8 cellular contexts compared by ENCODE assay signal in genomic region chr13:19864018-19864338, GRCh38. TPM values are rescaled to one million over a fixed set of nuclear protein-coding genes. Genes with fewer than 3 reads are reported as not detected.
DNase-seq lines count a peak whose midpoint lies in the region; ATAC-seq and TF ChIP-seq lines count a peak whose summit lies in the region.

No MANE protein-coding gene starts in this region.

- DNase-seq in AG09309 (ENCODE audit: low read depth) (no peak), NCI-H82 (lab: John Stamatoyannopoulos, UW) (peak; percentile 87), fibroblast of mammary gland (ENCODE audit: low read depth) (peak; percentile 77), tibial nerve (ENCODE audit: low spot score in 2 of 2) (peak in 1 of 2 donors; percentile 30)
- peak; percentile 40 for DNase-seq in activated T-cell treated with anti-CD3 and anti-CD28 coated beads, Interleukin-2, amount 50 U/mL, for 4 hours

- ATAC-seq in GM18858 (IDR thresholded peaks at IDR 0.05; ENCODE audit: unreplicated experiment), result peak; percentile 21
- peak; percentile 22 for ATAC-seq in HG03045 (IDR thresholded peaks at IDR 0.05; ENCODE audit: unreplicated experiment)
- peak; percentile 12 to 22 for ATAC-seq in activated T-cell treated with anti-CD3 and anti-CD28 coated beads, Interleukin-2, amount 50 U/mL, for 4 hours

- H3K36me3 ChIP-seq in neural cell (ENCODE audit: insufficient read depth, low read length) (no peaks in the 10 kb centered on the region), tibial nerve (peaks cover 0 to 8% (median 0%) of the 10 kb centered on the region in 3 donors)

- H3K9me3 Mint-ChIP-seq in activated T-cell treated with anti-CD3 and anti-CD28 coated beads, Interleukin-2, amount 50 U/mL, for 4 hours, result no peaks in the 10 kb centered on the region

- H2AFZ ChIP-seq in neural cell (ENCODE audit: low read depth, low read length), result no peak overlapping the region

- peaks cover 0 to 35% (median 7%) of the 10 kb centered on the region in 4 donors for H3K4me1 ChIP-seq in tibial nerve

- H3K9ac ChIP-seq in neural cell (ENCODE audit: low read length), result peak overlapping the region; percentile 82

- H3F3A ChIP-seq in neural cell (ENCODE audit: insufficient read depth, low read length, poor library complexity, severe bottlenecking), result no peaks in the 10 kb centered on the region

- TF ChIP-seq EP300 in neural cell (conservative IDR thresholded peaks at IDR 0.05; ENCODE audit: poor library complexity, severe bottlenecking) (no peak), tibial nerve (IDR thresholded peaks at IDR 0.05) (no peak)

- TF ChIP-seq CTCF in AG09309 (IDR thresholded peaks at IDR 0.05; ENCODE audit: control insufficient read depth, insufficient read depth, low read depth, low read length, missing control alignments), result no peak
- no peak for TF ChIP-seq CTCF in fibroblast of mammary gland (conservative IDR thresholded peaks at IDR 0.05; ENCODE audit: control insufficient read depth, insufficient read depth, low read depth, low read length)
- TF ChIP-seq CTCF in neural cell (IDR thresholded peaks at IDR 0.05; ENCODE audit: poor library complexity, severe bottlenecking), result no peak
- no peak for TF ChIP-seq CTCF in tibial nerve (IDR thresholded peaks at IDR 0.05)

- no peaks in the 10 kb centered on the region for H4K20me1 ChIP-seq in neural cell (ENCODE audit: insufficient read depth)

- H3K4me3 Mint-ChIP-seq in activated T-cell treated with anti-CD3 and anti-CD28 coated beads, Interleukin-2, amount 50 U/mL, for 4 hours, result peak overlapping the region; percentile 87

- peak overlapping the region; percentile 70 for H3K4me3 ChIP-seq in AG09309 (ENCODE audit: control insufficient read depth, low read depth, low read length)
- H3K4me3 ChIP-seq in fibroblast of mammary gland (ENCODE audit: control insufficient read depth, low read depth, low read length), result peak overlapping the region; percentile 51
- peak overlapping the region; percentile 96 for H3K4me3 ChIP-seq in neural cell (ENCODE audit: low read length)
- peak overlapping the region; percentile 64 to 94 (median 71) for H3K4me3 ChIP-seq in tibial nerve

- peaks cover 28% of the 10 kb centered on the region for H3K79me2 ChIP-seq in neural cell (replicated peaks; ENCODE audit: insufficient read depth, low read length)

- WGBS in tibial nerve, 2 donors, result 0 to 2% methylated on average over 17 to 19 of the region's 28 CpGs

- no peak for TF ChIP-seq RAD21 in neural cell (conservative IDR thresholded peaks at IDR 0.05)

- H3K4me2 ChIP-seq in neural cell (ENCODE audit: low read length), result no peak overlapping the region

- TF ChIP-seq POLR2A in tibial nerve (IDR thresholded peaks at IDR 0.05), result no peak

- H3K27me3 Mint-ChIP-seq in activated T-cell treated with anti-CD3 and anti-CD28 coated beads, Interleukin-2, amount 50 U/mL, for 4 hours (ENCODE audit: low read depth), result no peaks in the 10 kb centered on the region

- no peaks in the 10 kb centered on the region for H3K9me2 ChIP-seq in neural cell (ENCODE audit: insufficient read depth, low read length)

- H3K36me3 Mint-ChIP-seq in activated T-cell treated with anti-CD3 and anti-CD28 coated beads, Interleukin-2, amount 50 U/mL, for 4 hours (ENCODE audit: insufficient read depth), result peaks cover 2% of the 10 kb centered on the region

- H3K27me3 ChIP-seq in neural cell (ENCODE audit: insufficient read depth, low read depth, low read length) (no peaks in the 10 kb centered on the region), tibial nerve (no peaks in the 10 kb centered on the region)

- H3K4me1 Mint-ChIP-seq in activated T-cell treated with anti-CD3 and anti-CD28 coated beads, Interleukin-2, amount 50 U/mL, for 4 hours (ENCODE audit: low read depth), result peaks cover 35% of the 10 kb centered on the region

- peak overlapping the region; percentile 65 for H3K27ac ChIP-seq in neural cell (ENCODE audit: low read length)
- peak overlapping the region; percentile 89 to 99 (median 94) for H3K27ac ChIP-seq in tibial nerve

- H3K9me3 ChIP-seq in neural cell (ENCODE audit: low read length) (no peaks in the 10 kb centered on the region), tibial nerve (no peaks in the 10 kb centered on the region)

TF ChIP-seq in neural cell, 6 proteins besides CTCF, POLR2A, EP300 and RAD21:
- TF ChIP-seq SMC3 (conservative IDR thresholded peaks at IDR 0.05; ENCODE audit: poor library complexity), result no peak
- TF ChIP-seq TAF1 (IDR thresholded peaks at IDR 0.05; ENCODE audit: low read depth), result no peak
- TF ChIP-seq REST (IDR thresholded peaks at IDR 0.05; ENCODE audit: borderline replicate concordance), result no peak
- no peak for TF ChIP-seq MXI1 (conservative IDR thresholded peaks at IDR 0.05; ENCODE audit: poor library complexity, severe bottlenecking)

RNA-seq across cellular contexts. Expression of gene ZMYM5, which starts 0.5 kb away (rescaled TPM):
- 1 to 10 TPM; 6.7 to 9.2 (median 7.6) TPM for total RNA-seq in activated T-cell treated with anti-CD3 and anti-CD28 coated beads, Interleukin-2, amount 50 U/mL, for 4 hours
- 26.1 and 27.1 TPM in 2 replicates for polyA plus RNA-seq in neural cell
- 32.1 and 32.4 TPM in 2 replicates for polyA minus RNA-seq in neural cell
- total RNA-seq in tibial nerve, result 10 to 100 TPM; 14.4 to 24.0 (median 19.3) TPM
